In the genomic region with DNA sequence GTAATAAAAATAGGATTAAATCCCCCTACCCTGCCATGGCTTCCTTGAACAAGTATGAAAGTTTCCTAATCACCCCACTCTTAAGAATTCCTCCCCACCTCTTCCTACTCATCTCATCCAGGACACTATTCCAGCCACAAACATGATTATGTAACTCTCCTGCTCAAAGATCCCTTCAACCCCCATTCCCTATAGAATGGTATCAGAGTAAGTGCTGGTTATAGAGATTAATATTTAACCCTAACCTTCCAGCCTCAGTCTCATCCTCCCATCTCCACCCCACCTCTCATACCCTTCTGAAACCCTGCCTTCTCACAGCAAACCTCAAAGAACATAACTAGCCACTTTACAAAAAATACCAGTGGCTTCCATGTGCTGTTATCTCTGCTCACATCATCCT, we compare ENCODE assay signal across 9 cellular contexts.
DNase-seq lines count a peak whose midpoint lies in the region; ATAC-seq, FAIRE-seq and TF ChIP-seq lines count a peak whose summit lies in the region.
"Had no signal": no experiment of that assay in that cellular context is flagged by ENCODE, and none has a peak within 500 bp of the region (broad histone marks: within the 10 kb centered on the region; RNA-seq: fewer than 3 reads in every experiment).

No MANE protein-coding gene starts in this region.

- no peak for DNase-seq in CD4-positive, alpha-beta memory T cell
- DNase-seq in astrocyte (ENCODE audit: low read depth): no peak
- DNase-seq in naive B cell: no peak
- no peak for DNase-seq in GM10266 (ENCODE audit: extremely low spot score)
- DNase-seq in activated naive CD4-positive, alpha-beta T cell treated with anti-CD3 and anti-CD28 coated beads, Interleukin-2, amount 50 U/mL, for 16 hours: no peak
- no peak for DNase-seq in activated CD8-positive, alpha-beta memory T cell treated with anti-CD3 and anti-CD28 coated beads, Interleukin-2, amount 50 U/mL, for 48 hours
- no peak for DNase-seq in activated gamma-delta T cell treated with Interleukin-2 at 50 U/mL for 16 hours
- DNase-seq: activated effector memory CD4-positive, alpha-beta T cell treated with Interleukin-2 at 50 U/mL for 16 hours had no signal

- intact Hi-C loops in CD4-positive, alpha-beta memory T cell (cut with micrococcal nuclease): no loop called here

- peaks cover 25% of the 10 kb centered on the region for H4K20me1 ChIP-seq in astrocyte (ENCODE audit: insufficient read depth, low read length)

- no peaks in the 10 kb centered on the region for H3K27me3 ChIP-seq in CD4-positive, alpha-beta memory T cell (ENCODE audit: insufficient read depth, low read length)
- no peaks in the 10 kb centered on the region for H3K27me3 ChIP-seq in astrocyte (ENCODE audit: insufficient read depth, low read length)

- no peak for TF ChIP-seq CTCF in astrocyte (IDR thresholded peaks at IDR 0.05; ENCODE audit: insufficient read depth, low read depth, low read length)
- no peak for TF ChIP-seq CTCF in GM10266 (IDR thresholded peaks at IDR 0.05; ENCODE audit: control insufficient read depth, insufficient read depth, low read depth, missing control alignments)

- no peaks in the 10 kb centered on the region for H3K9me3 Mint-ChIP-seq in CD4-positive, alpha-beta memory T cell
- no peaks in the 10 kb centered on the region for H3K9me3 Mint-ChIP-seq in astrocyte (ENCODE audit: unreplicated experiment)
- H3K9me3 Mint-ChIP-seq in naive B cell: no peaks in the 10 kb centered on the region

- H3K36me3 Mint-ChIP-seq in CD4-positive, alpha-beta memory T cell: peaks cover 12 to 20% of the 10 kb centered on the region in 2 donors
- peaks cover 2% of the 10 kb centered on the region for H3K36me3 Mint-ChIP-seq in astrocyte (ENCODE audit: low read depth, unreplicated experiment)
- H3K36me3 Mint-ChIP-seq in naive B cell: peaks cover 0 to 5% of the 10 kb centered on the region in 2 donors

- H3K4me1 ChIP-seq in CD4-positive, alpha-beta memory T cell (ENCODE audit: insufficient read depth, low read length): peaks cover 16% of the 10 kb centered on the region
- H3K4me1 ChIP-seq in astrocyte (ENCODE audit: insufficient read depth, low read length): peaks cover 6% of the 10 kb centered on the region

- H3K27me3 Mint-ChIP-seq in CD4-positive, alpha-beta memory T cell: no peaks in the 10 kb centered on the region
- no peaks in the 10 kb centered on the region for H3K27me3 Mint-ChIP-seq in astrocyte (ENCODE audit: low read depth, unreplicated experiment)
- no peaks in the 10 kb centered on the region for H3K27me3 Mint-ChIP-seq in naive B cell

- H3K9ac ChIP-seq in astrocyte (ENCODE audit: low read length): no peak overlapping the region

- H2AFZ ChIP-seq in astrocyte (ENCODE audit: low read depth, low read length): no peak overlapping the region

- CTCF ChIA-PET in CD4-positive, alpha-beta memory T cell (lab: Charles Lee; ENCODE audit: partially characterized antibody): no interaction called here

- peaks cover 23% of the 10 kb centered on the region for H3K79me2 ChIP-seq in astrocyte (ENCODE audit: insufficient read depth, low read length)

- no peaks in the 10 kb centered on the region for H3K9me3 ChIP-seq in CD4-positive, alpha-beta memory T cell (ENCODE audit: control insufficient read depth in 1 of 2, low read length in 2 of 2)
- H3K9me3 ChIP-seq in astrocyte (ENCODE audit: insufficient read depth, low read depth, low read length): no peaks in the 10 kb centered on the region

- H3K4me1 Mint-ChIP-seq in CD4-positive, alpha-beta memory T cell: peaks cover 30 to 55% (median 36%) of the 10 kb centered on the region in 4 donors
- H3K4me1 Mint-ChIP-seq in astrocyte (ENCODE audit: low read depth, unreplicated experiment) (peaks cover 17% of the 10 kb centered on the region), naive B cell (peaks cover 29 to 46% (median 31%) of the 10 kb centered on the region in 3 donors)

- peak overlapping the region in 1 of 8 donors; percentile 1 for H3K4me3 Mint-ChIP-seq in CD4-positive, alpha-beta memory T cell
- H3K4me3 Mint-ChIP-seq in astrocyte (ENCODE audit: unreplicated experiment) (no peak overlapping the region), naive B cell (peak overlapping the region in 1 of 8 donors; percentile 21)

- H3K36me3 ChIP-seq in CD4-positive, alpha-beta memory T cell (ENCODE audit: insufficient read depth, low read length): no peaks in the 10 kb centered on the region
- no peaks in the 10 kb centered on the region for H3K36me3 ChIP-seq in astrocyte (ENCODE audit: insufficient read depth, low read length)

- FAIRE-seq in astrocyte (lab: Jason Lieb, UNC): no peak

- ATAC-seq in HG02571 (IDR thresholded peaks at IDR 0.05; ENCODE audit: unreplicated experiment) (peak; percentile 51), naive B cell (ENCODE audit: low read depth in 2 of 2) (no peak)

- no peak overlapping the region for H3K27ac ChIP-seq in CD4-positive, alpha-beta memory T cell (ENCODE audit: low read depth, low read length)
- peak overlapping the region; percentile 18 for H3K27ac ChIP-seq in astrocyte (ENCODE audit: low read depth, low read length)

- no peak overlapping the region for H3K4me2 ChIP-seq in astrocyte (ENCODE audit: low read length)

- peak overlapping the region in 5 of 7 donors; percentile 1 to 91 (median 40) for H3K27ac Mint-ChIP-seq in CD4-positive, alpha-beta memory T cell
- H3K27ac Mint-ChIP-seq in astrocyte (ENCODE audit: unreplicated experiment) (peak overlapping the region; percentile 80), naive B cell (peak overlapping the region in 4 of 6 donors; percentile 4 to 68 (median 60))

- H3K4me3 ChIP-seq in CD4-positive, alpha-beta memory T cell (ENCODE audit: low read length in 2 of 2): no peak overlapping the region
- no peak overlapping the region for H3K4me3 ChIP-seq in astrocyte (ENCODE audit: insufficient read depth, low read depth, low read length)

- POLR2A ChIA-PET in CD4-positive, alpha-beta memory T cell (lab: Charles Lee; ENCODE audit: partially characterized antibody): no interaction called here
